Comparison of ENCODE assay signal across 24 cellular contexts in genomic region chr4:28334221-28334620, GRCh38.
"Had no signal": no experiment of that assay in that cellular context is flagged by ENCODE, and none has a peak within 500 bp of the region (broad histone marks: within the 10 kb centered on the region; RNA-seq: fewer than 3 reads in every experiment).

No MANE protein-coding gene starts in this region.

- H3K27ac ChIP-seq: colonic mucosa, epithelial cell of prostate, esophagus squamous epithelium, gastroesophageal sphincter, heart left ventricle, hepatocyte, left lung, lower lobe of right lung had no signal

- H3K4me2 ChIP-seq: hepatocyte had no signal

- H3K9me3 ChIP-seq: colonic mucosa, esophagus squamous epithelium, gastroesophageal sphincter, left lung, lower lobe of right lung, mucosa of descending colon had no signal

- H2AFZ ChIP-seq: hepatocyte had no signal

- FAIRE-seq: endometrium had no signal

- H3K27me3 ChIP-seq: colonic mucosa, esophagus squamous epithelium, gastroesophageal sphincter, heart left ventricle, hepatocyte, left lung had no signal

- DNase-seq: colonic mucosa; cortex of kidney; effector CD8-positive, alpha-beta T cell; effector memory CD8-positive, alpha-beta T cell; endodermal cell; erythroblast; esophagus squamous epithelium; foreskin fibroblast; heart left ventricle; hypothalamus; immature natural killer cell; islet precursor cell; left cardiac atrium; left lung; left ventricle myocardium superior; lower lobe of right lung; mesenchymal stem cell; mucosa of descending colon; naive B cell had no signal

- H3K79me2 ChIP-seq: hepatocyte had no signal

- H3K36me3 ChIP-seq: colonic mucosa, esophagus squamous epithelium, gastroesophageal sphincter, heart left ventricle, left lung, lower lobe of right lung had no signal

- H3K4me1 ChIP-seq: colonic mucosa, esophagus squamous epithelium, gastroesophageal sphincter, heart left ventricle, left lung, lower lobe of right lung had no signal

- ATAC-seq: effector memory CD8-positive, alpha-beta T cell; esophagus mucosa; gastroesophageal sphincter; heart left ventricle; left cardiac atrium; left lung; left ventricle myocardium superior; lower lobe of right lung; mucosa of descending colon had no signal

- H3K4me3 ChIP-seq: colonic mucosa, esophagus squamous epithelium, gastroesophageal sphincter, heart left ventricle, hepatocyte, left lung, lower lobe of right lung, mucosa of descending colon had no signal
